Comparison of ENCODE assay signal across 8 cellular contexts in genomic region chr4:72305620-72306019, GRCh38.
"Had no signal": no experiment of that assay in that cellular context is flagged by ENCODE, and none has a peak within 500 bp of the region (broad histone marks: within the 10 kb centered on the region; RNA-seq: fewer than 3 reads in every experiment).

No MANE protein-coding gene starts in this region.

- H3K36me3 Mint-ChIP-seq: IgD-negative memory B cell had no signal

- H3K9ac ChIP-seq: KMS-11 had no signal

- DNase-seq: IMR-90, KBM-7, KG1 had no signal

- H3K4me3 ChIP-seq: K562 had no signal

- H3K9me3 Mint-ChIP-seq: IgD-negative memory B cell had no signal

- H3K27ac Mint-ChIP-seq: IgD-negative memory B cell had no signal

- ATAC-seq: K562 had no signal

- FAIRE-seq: HTR-8/SVneo, K562 had no signal

- H3K4me2 ChIP-seq: KMS-11 had no signal

- H3K27ac ChIP-seq: HL-60, KMS-11 had no signal
